Comparison of ENCODE assay signal across 10 cellular contexts in the genomic region with DNA sequence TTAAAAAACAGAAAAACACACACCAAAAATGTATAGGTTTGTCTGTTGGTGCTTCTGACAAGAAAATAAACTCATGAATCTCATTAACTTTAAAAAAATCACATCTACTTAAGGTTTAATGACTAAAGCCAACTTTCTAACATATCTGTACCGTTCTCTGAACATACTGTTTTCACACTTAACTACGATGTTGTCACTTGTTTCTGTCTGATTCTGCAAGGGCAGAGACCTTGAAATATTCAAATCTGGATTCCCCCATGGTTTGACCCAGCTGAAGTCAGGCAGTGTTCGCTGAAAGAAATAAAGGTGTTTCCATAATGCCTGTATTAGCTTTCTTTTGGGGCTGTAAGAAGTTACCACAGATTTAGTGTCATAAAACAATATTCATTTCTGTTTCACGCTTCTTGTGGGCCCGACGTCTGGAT. TPM values are rescaled to one million over a fixed set of nuclear protein-coding genes. Genes with fewer than 3 reads are reported as not detected.
A peak's percentile ranks its signal among the peaks of the same experiment; 100 is the strongest.
DNase-seq lines count a peak whose midpoint lies in the region; ATAC-seq lines count a peak whose summit lies in the region.
"Had no signal": no experiment of that assay in that cellular context is flagged by ENCODE, and none has a peak within 500 bp of the region (broad histone marks: within the 10 kb centered on the region; RNA-seq: fewer than 3 reads in every experiment).

No MANE protein-coding gene starts in this region.

- H3K4me1 Mint-ChIP-seq in activated naive CD4-positive, alpha-beta T cell treated with anti-CD3 and anti-CD28 coated beads, Interleukin-2, amount 50 U/mL, for 24 hours = peaks cover 31% of the 10 kb centered on the region
- H3K4me1 Mint-ChIP-seq in activated T-helper 2 cell treated with anti-CD3 and anti-CD28 coated beads, Interferon-gamma antibody, Interleukin-2, Interleukin-4, amounts not matched to agents 10 μg/mL and 5 μg/mL and 100 μg/mL, durations not matched to agents 14 hours and 24 hours and 36 hours (ENCODE audit: low read depth) = peaks cover 48% of the 10 kb centered on the region
- peaks cover 57% of the 10 kb centered on the region for H3K4me1 Mint-ChIP-seq in stimulated activated effector memory CD8-positive, alpha-beta T cell treated with anti-CD3 and anti-CD28 coated beads, Interleukin-12 subunit alpha, Interleukin-12 subunit beta, amount 100 ng/mL, for 72 hours

- H3K4me3 Mint-ChIP-seq in activated naive CD4-positive, alpha-beta T cell treated with anti-CD3 and anti-CD28 coated beads, Interleukin-2, amount 50 U/mL, for 24 hours = no peak overlapping the region
- H3K4me3 Mint-ChIP-seq in activated T-helper 2 cell treated with anti-CD3 and anti-CD28 coated beads, Interferon-gamma antibody, Interleukin-2, Interleukin-4, amounts not matched to agents 10 μg/mL and 5 μg/mL and 100 μg/mL, durations not matched to agents 14 hours and 24 hours and 36 hours (ENCODE audit: low read depth) = peak overlapping the region; percentile 34
- H3K4me3 Mint-ChIP-seq in stimulated activated effector memory CD8-positive, alpha-beta T cell treated with anti-CD3 and anti-CD28 coated beads, Interleukin-12 subunit alpha, Interleukin-12 subunit beta, amount 100 ng/mL, for 72 hours = peak overlapping the region; percentile 91
- H3K4me3 Mint-ChIP-seq: H9 had no signal

- DNase-seq in activated naive CD4-positive, alpha-beta T cell (lab: John Stamatoyannopoulos, UW) = no peak
- DNase-seq in activated T-helper 2 cell treated with anti-CD3 and anti-CD28 coated beads, Interferon-gamma antibody, Interleukin-2, Interleukin-4, amounts not matched to agents 10 μg/mL and 5 μg/mL and 100 μg/mL, durations not matched to agents 14 hours and 24 hours and 36 hours (ENCODE audit: low spot score) = no peak
- DNase-seq in stimulated activated effector memory CD8-positive, alpha-beta T cell treated with anti-CD3 and anti-CD28 coated beads, Interleukin-12 subunit alpha, Interleukin-12 subunit beta, amount 100 ng/mL, for 72 hours (ENCODE audit: low spot score in 2 of 2) = peak in 1 of 2 donors; percentile 61
- DNase-seq in putamen (ENCODE audit: low spot score) = no peak
- DNase-seq in NCI-H2227 (lab: John Stamatoyannopoulos, UW; ENCODE audit: unreplicated experiment) = no peak
- DNase-seq in hypothalamus (lab: John Stamatoyannopoulos, UW) = no peak
- DNase-seq: H9, NCI-H82 had no signal

- H3K27ac Mint-ChIP-seq in activated naive CD4-positive, alpha-beta T cell treated with anti-CD3 and anti-CD28 coated beads, Interleukin-2, amount 50 U/mL, for 24 hours = peak overlapping the region; percentile 19
- H3K27ac Mint-ChIP-seq in activated T-helper 2 cell treated with anti-CD3 and anti-CD28 coated beads, Interferon-gamma antibody, Interleukin-2, Interleukin-4, amounts not matched to agents 10 μg/mL and 5 μg/mL and 100 μg/mL, durations not matched to agents 14 hours and 24 hours and 36 hours = peak overlapping the region; percentile 90
- H3K27ac Mint-ChIP-seq in stimulated activated effector memory CD8-positive, alpha-beta T cell treated with anti-CD3 and anti-CD28 coated beads, Interleukin-12 subunit alpha, Interleukin-12 subunit beta, amount 100 ng/mL, for 72 hours = peak overlapping the region; percentile 89
- H3K27ac Mint-ChIP-seq: H9 had no signal

- peak; percentile 31 for ATAC-seq in HG02938 (IDR thresholded peaks at IDR 0.05; ENCODE audit: unreplicated experiment)
- peak; percentile 65 for ATAC-seq in stimulated activated effector memory CD8-positive, alpha-beta T cell treated with anti-CD3 and anti-CD28 coated beads, Interleukin-12 subunit alpha, Interleukin-12 subunit beta, amount 100 ng/mL, for 72 hours

- H3K27me3 Mint-ChIP-seq in activated naive CD4-positive, alpha-beta T cell treated with anti-CD3 and anti-CD28 coated beads, Interleukin-2, amount 50 U/mL, for 24 hours = no peaks in the 10 kb centered on the region
- no peaks in the 10 kb centered on the region for H3K27me3 Mint-ChIP-seq in activated T-helper 2 cell treated with anti-CD3 and anti-CD28 coated beads, Interferon-gamma antibody, Interleukin-2, Interleukin-4, amounts not matched to agents 10 μg/mL and 5 μg/mL and 100 μg/mL, durations not matched to agents 14 hours and 24 hours and 36 hours (ENCODE audit: low read depth)

- no peaks in the 10 kb centered on the region for H3K9me3 Mint-ChIP-seq in activated naive CD4-positive, alpha-beta T cell treated with anti-CD3 and anti-CD28 coated beads, Interleukin-2, amount 50 U/mL, for 24 hours
- no peaks in the 10 kb centered on the region for H3K9me3 Mint-ChIP-seq in activated T-helper 2 cell treated with anti-CD3 and anti-CD28 coated beads, Interferon-gamma antibody, Interleukin-2, Interleukin-4, amounts not matched to agents 10 μg/mL and 5 μg/mL and 100 μg/mL, durations not matched to agents 14 hours and 24 hours and 36 hours
- no peaks in the 10 kb centered on the region for H3K9me3 Mint-ChIP-seq in stimulated activated effector memory CD8-positive, alpha-beta T cell treated with anti-CD3 and anti-CD28 coated beads, Interleukin-12 subunit alpha, Interleukin-12 subunit beta, amount 100 ng/mL, for 72 hours
- H3K9me3 Mint-ChIP-seq: H9 had no signal

- H3K36me3 Mint-ChIP-seq in activated naive CD4-positive, alpha-beta T cell treated with anti-CD3 and anti-CD28 coated beads, Interleukin-2, amount 50 U/mL, for 24 hours = peaks cover 10% of the 10 kb centered on the region
- H3K36me3 Mint-ChIP-seq in activated T-helper 2 cell treated with anti-CD3 and anti-CD28 coated beads, Interferon-gamma antibody, Interleukin-2, Interleukin-4, amounts not matched to agents 10 μg/mL and 5 μg/mL and 100 μg/mL, durations not matched to agents 14 hours and 24 hours and 36 hours (ENCODE audit: low read depth) = peaks cover 28% of the 10 kb centered on the region
- peaks cover 50% of the 10 kb centered on the region for H3K36me3 Mint-ChIP-seq in stimulated activated effector memory CD8-positive, alpha-beta T cell treated with anti-CD3 and anti-CD28 coated beads, Interleukin-12 subunit alpha, Interleukin-12 subunit beta, amount 100 ng/mL, for 72 hours

- intact Hi-C loops in activated T-helper 2 cell treated with anti-CD3 and anti-CD28 coated beads, Interferon-gamma antibody, Interleukin-2, Interleukin-4, amounts not matched to agents 10 μg/mL and 5 μg/mL and 100 μg/mL, durations not matched to agents 14 hours and 24 hours and 36 hours (cut with micrococcal nuclease) = loop anchor here (1.0 to 5.0 kb wide), 5 partner anchors 22 to 151 kb away; no protein-coding TSS in a partner anchor

RNA-seq across cellular contexts. Expression of gene ASXL1, which starts 2.7 kb away (rescaled TPM):
- 141 and 145 TPM in 2 replicates for total RNA-seq in activated T-helper 2 cell treated with anti-CD3 and anti-CD28 coated beads, Interferon-gamma antibody, Interleukin-2, Interleukin-4, amounts not matched to agents 10 μg/mL and 5 μg/mL and 100 μg/mL, durations not matched to agents 14 hours and 24 hours and 36 hours

Comparison
In these comparisons a context has a peak if more than half of its experiments do, and no peak if none do; other contexts are left out.
1. H3K27ac Mint-ChIP-seq: peak in every context shown above with its lines; median percentile 90 in activated T-helper 2 cell treated with anti-CD3 and anti-CD28 coated beads, Interferon-gamma antibody, Interleukin-2, Interleukin-4, amounts not matched to agents 10 μg/mL and 5 μg/mL and 100 μg/mL, durations not matched to agents 14 hours and 24 hours and 36 hours; 89 in stimulated activated effector memory CD8-positive, alpha-beta T cell treated with anti-CD3 and anti-CD28 coated beads, Interleukin-12 subunit alpha, Interleukin-12 subunit beta, amount 100 ng/mL, for 72 hours; 19 in activated naive CD4-positive, alpha-beta T cell treated with anti-CD3 and anti-CD28 coated beads, Interleukin-2, amount 50 U/mL, for 24 hours.